ENCODE assay signal across 18 cellular contexts in genomic region chr22:28044546-28045173, GRCh38.
"Had no signal": no experiment of that assay in that cellular context is flagged by ENCODE, and none has a peak within 500 bp of the region (broad histone marks: within the 10 kb centered on the region; RNA-seq: fewer than 3 reads in every experiment).

No MANE protein-coding gene starts in this region.

- DNase-seq: cortex of kidney; effector memory CD8-positive, alpha-beta T cell; esophagus squamous epithelium; foreskin fibroblast; glutamatergic neuron; islet precursor cell; mammary epithelial cell; natural killer cell; nucleus accumbens; ovary; right cardiac atrium; stimulated activated CD4-positive, alpha-beta T cell treated with anti-CD3 and anti-CD28 coated beads, Interleukin-2, amount 100 ng/mL, for 48 hours; stimulated activated CD8-positive, alpha-beta memory T cell treated with anti-CD3 and anti-CD28 coated beads, Interleukin-4, amount 100 ng/mL, for 48 hours; stimulated activated naive CD8-positive, alpha-beta T cell treated with anti-CD3 and anti-CD28 coated beads, Interleukin-15, Interleukin-2, amounts not matched to agents 100 U/mL and 50 U/mL, for 24 hours; tibial artery had no signal

- H3K9me3 Mint-ChIP-seq: effector memory CD8-positive, alpha-beta T cell; natural killer cell; stimulated activated effector memory CD8-positive, alpha-beta T cell treated with anti-CD3 and anti-CD28 coated beads, Interleukin-12 subunit alpha, Interleukin-12 subunit beta, amount 100 ng/mL, for 72 hours had no signal

- H3K36me3 Mint-ChIP-seq: natural killer cell; stimulated activated effector memory CD8-positive, alpha-beta T cell treated with anti-CD3 and anti-CD28 coated beads, Interleukin-12 subunit alpha, Interleukin-12 subunit beta, amount 100 ng/mL, for 72 hours had no signal

- H3K4me1 Mint-ChIP-seq: natural killer cell; stimulated activated effector memory CD8-positive, alpha-beta T cell treated with anti-CD3 and anti-CD28 coated beads, Interleukin-12 subunit alpha, Interleukin-12 subunit beta, amount 100 ng/mL, for 72 hours had no signal

- H3K4me3 Mint-ChIP-seq: effector memory CD8-positive, alpha-beta T cell; natural killer cell; neural progenitor cell; stimulated activated effector memory CD8-positive, alpha-beta T cell treated with anti-CD3 and anti-CD28 coated beads, Interleukin-12 subunit alpha, Interleukin-12 subunit beta, amount 100 ng/mL, for 72 hours had no signal

- H3K27me3 Mint-ChIP-seq: progenitor cell of endocrine pancreas had no signal

- H3K27ac Mint-ChIP-seq: effector memory CD8-positive, alpha-beta T cell; natural killer cell; neural progenitor cell; progenitor cell of endocrine pancreas; stimulated activated effector memory CD8-positive, alpha-beta T cell treated with anti-CD3 and anti-CD28 coated beads, Interleukin-12 subunit alpha, Interleukin-12 subunit beta, amount 100 ng/mL, for 72 hours had no signal
